ENCODE assay signal across 26 cellular contexts in genomic region chr9:93196095-93197055, GRCh38. TPM values are rescaled to one million over a fixed set of nuclear protein-coding genes. Genes with fewer than 3 reads are reported as not detected.
DNase-seq lines count a peak whose midpoint lies in the region; ATAC-seq, FAIRE-seq and TF ChIP-seq lines count a peak whose summit lies in the region.
"Had no signal": no experiment of that assay in that cellular context is flagged by ENCODE, and none has a peak within 500 bp of the region (broad histone marks: within the 10 kb centered on the region; RNA-seq: fewer than 3 reads in every experiment).

No MANE protein-coding gene starts in this region.

- TF ChIP-seq CTCF in H9 (conservative IDR thresholded peaks at IDR 0.05): no peak
- no peak for TF ChIP-seq CTCF in WTC11 (IDR thresholded peaks at IDR 0.05)
- no peak for TF ChIP-seq CTCF in kidney (IDR thresholded peaks at IDR 0.05; ENCODE audit: borderline replicate concordance, extremely low read depth, insufficient read depth)
- TF ChIP-seq CTCF in foreskin keratinocyte (conservative IDR thresholded peaks at IDR 0.05): no peak

- FAIRE-seq in kidney (lab: Jason Lieb, UNC) (no peak), GM19239 (lab: Jason Lieb, UNC) (no peak), HTR-8/SVneo (lab: Jason Lieb, UNC) (no peak)
- FAIRE-seq: bronchial epithelial cell had no signal

- H3K36me3 ChIP-seq in kidney (ENCODE audit: control insufficient read depth in 1 of 2, insufficient read depth in 2 of 2, low read length in 2 of 2): no peaks in the 10 kb centered on the region
- H3K36me3 ChIP-seq in rectal smooth muscle tissue (ENCODE audit: control insufficient read depth, insufficient read depth, low read length): no peaks in the 10 kb centered on the region
- H3K36me3 ChIP-seq: adrenal gland; BLaER1 treated with 17β-estradiol and CSF1 and Interleukin-3, amounts not matched to agents 10 nM and 100 nM; neutrophil; upper lobe of right lung had no signal

- CTCF ChIA-PET in WTC11 (lab: Charles Lee): interaction anchor here (0.5 to 5.3 kb wide), 2 partner anchors 42 to 253 kb away, joined by 3 to 29 read pairs; no protein-coding TSS in a partner anchor

- H3K23ac ChIP-seq in H9 (ENCODE audit: insufficient read length, low read depth, low read length): no peak overlapping the region

- ATAC-seq in WTC11: no peak
- no peak for ATAC-seq in foreskin keratinocyte
- ATAC-seq: activated CD8-positive, alpha-beta T cell treated with anti-CD3 and anti-CD28 coated beads for 36 hours; upper lobe of right lung had no signal

- H3K56ac ChIP-seq in H9 (ENCODE audit: insufficient read length, low read depth, low read length): no peak overlapping the region

- POLR2A ChIA-PET in WTC11 (lab: Charles Lee): interaction anchor here (0.7 kb wide), 1 partner anchor 28 kb away, joined by 8 read pairs; no protein-coding TSS in a partner anchor

- no peaks in the 10 kb centered on the region for H3K23me2 ChIP-seq in H9 (ENCODE audit: insufficient read length, low read depth, low read length, poor library complexity, severe bottlenecking)

- H3K14ac ChIP-seq in H9 (ENCODE audit: insufficient read depth, low read length): no peak overlapping the region

- no peak overlapping the region for H2BK15ac ChIP-seq in H9 (ENCODE audit: low read depth, low read length)

- H4K5ac ChIP-seq in H9 (ENCODE audit: insufficient read length, low read depth, low read length): no peak overlapping the region

- H3K27me3 ChIP-seq in H9 (ENCODE audit: insufficient read depth, low read length) (no peaks in the 10 kb centered on the region), rectal smooth muscle tissue (ENCODE audit: control insufficient read depth, insufficient read depth, low read length) (no peaks in the 10 kb centered on the region), foreskin keratinocyte (peaks cover 32% of the 10 kb centered on the region)
- H3K27me3 ChIP-seq: adrenal gland; BLaER1 treated with 17β-estradiol and CSF1 and Interleukin-3, amounts not matched to agents 10 nM and 100 nM; upper lobe of right lung had no signal

- H3K18ac ChIP-seq in H9 (ENCODE audit: insufficient read length, low read depth, low read length): no peak overlapping the region

- H3T11ph ChIP-seq in H9 (ENCODE audit: low read length): no peak overlapping the region

- intact Hi-C loops in kidney (cut with DNase I): no loop called here

- no peak overlapping the region for H3K4ac ChIP-seq in H9 (ENCODE audit: low read depth, low read length)

- no peak overlapping the region for H2BK5ac ChIP-seq in H9 (ENCODE audit: insufficient read length, low read length)

- H2BK20ac ChIP-seq in H9 (ENCODE audit: low read depth, low read length, poor library complexity, severe bottlenecking): no peak overlapping the region

- peaks cover 2 to 9% (median 5%) of the 10 kb centered on the region in 3 experiments; a peak in 4 of 7 replicates for H3K36me3 Mint-ChIP-seq in H9 (ENCODE audit: insufficient read depth in 1 of 3, low read depth in 3 of 3)
- no peaks in the 10 kb centered on the region for H3K36me3 Mint-ChIP-seq in WTC11

- H2AFZ ChIP-seq in H9 (ENCODE audit: low read length): no peak overlapping the region

- no CpG with 5 or more reads among the region's 9 CpGs for WGBS in H9 (ENCODE audit: extremely low coverage, insufficient read length, low lambda C conversion rate)

- no peak overlapping the region for H3K27ac ChIP-seq in H9 (ENCODE audit: insufficient read length, low read depth, low read length)
- no peak overlapping the region for H3K27ac ChIP-seq in kidney (ENCODE audit: low read depth in 2 of 2, low read length in 2 of 2)
- H3K27ac ChIP-seq in rectal smooth muscle tissue (ENCODE audit: low read depth, low read length): peak overlapping the region; percentile 42
- no peak overlapping the region for H3K27ac ChIP-seq in foreskin keratinocyte
- H3K27ac ChIP-seq: adrenal gland, neutrophil, upper lobe of right lung had no signal

- H3K9ac ChIP-seq in H9 (ENCODE audit: extremely low read depth, insufficient read length, low read length): no peak overlapping the region
- H3K9ac ChIP-seq in kidney (ENCODE audit: low read length in 2 of 2): no peak overlapping the region
- H3K9ac ChIP-seq in rectal smooth muscle tissue (ENCODE audit: low read length): no peak overlapping the region

- H4K8ac ChIP-seq in H9 (replicated peaks; ENCODE audit: insufficient read length, low read depth, low read length): no peak overlapping the region

- no peak overlapping the region for H3K4me3 ChIP-seq in kidney (ENCODE audit: low read length in 2 of 2)
- H3K4me3 ChIP-seq in rectal smooth muscle tissue (ENCODE audit: low read length): no peak overlapping the region
- H3K4me3 ChIP-seq: adrenal gland; BLaER1 treated with 17β-estradiol and CSF1 and Interleukin-3, amounts not matched to agents 10 nM and 100 nM; upper lobe of right lung had no signal

- no peak for DNase-seq in H9
- no peak for DNase-seq in WTC11 (ENCODE audit: low spot score)
- peak; percentile 52 for DNase-seq in kidney
- no peak for DNase-seq in GM19239 (ENCODE audit: insufficient read length, low spot score)
- DNase-seq in HTR-8/SVneo (ENCODE audit: insufficient read length, low spot score): no peak
- no peak for DNase-seq in NCI-H1694 treated with DMSO at 0.1 percent for 48 hours (lab: John Stamatoyannopoulos, UW)
- DNase-seq in foreskin keratinocyte: no peak
- DNase-seq: ACHN; activated CD4-positive, CD25-positive, alpha-beta regulatory T cell; activated CD8-positive, alpha-beta T cell treated with anti-CD3 and anti-CD28 coated beads for 36 hours; activated naive CD4-positive, alpha-beta T cell; H7; KBM-7; MM.1S; NCI-H1436; NCI-H524; T-helper 9 cell; upper lobe of right lung had no signal

- no peak overlapping the region for H4K91ac ChIP-seq in H9 (ENCODE audit: insufficient read length, low read depth, low read length)

- H3K9me3 ChIP-seq in H9 (ENCODE audit: control insufficient read depth, low read depth, low read length): no peaks in the 10 kb centered on the region
- no peaks in the 10 kb centered on the region for H3K9me3 ChIP-seq in kidney (ENCODE audit: control insufficient read depth in 1 of 2, low read length in 2 of 2)
- H3K9me3 ChIP-seq: adrenal gland, neutrophil, upper lobe of right lung had no signal

- H2AK5ac ChIP-seq in H9 (ENCODE audit: insufficient read length, low read length): no peak overlapping the region

- H3K27me3 Mint-ChIP-seq in H9 (ENCODE audit: low read depth): no peaks in the 10 kb centered on the region
- no peaks in the 10 kb centered on the region for H3K27me3 Mint-ChIP-seq in WTC11 (ENCODE audit: low read depth)
- H3K27me3 Mint-ChIP-seq: activated CD8-positive, alpha-beta T cell treated with anti-CD3 and anti-CD28 coated beads for 36 hours had no signal

- H3K9me3 Mint-ChIP-seq in H9: peaks cover 0 to 2% of the 10 kb centered on the region in 2 experiments; a peak in 1 of 5 replicates
- H3K9me3 Mint-ChIP-seq in WTC11: no peaks in the 10 kb centered on the region
- H3K9me3 Mint-ChIP-seq: activated CD8-positive, alpha-beta T cell treated with anti-CD3 and anti-CD28 coated beads for 36 hours; dendritic cell treated with granulocyte-macrophage colony-stimulating factor and Interleukin-4, amounts not matched to agents 40 ng/mL and 50 ng/mL, for 4 days had no signal

- no peak overlapping the region for H2BK120ac ChIP-seq in H9 (ENCODE audit: low read depth, low read length, poor library complexity, severe bottlenecking)

- H2BK12ac ChIP-seq in H9 (ENCODE audit: insufficient read length, low read depth, low read length): no peak overlapping the region

- no peaks in the 10 kb centered on the region; the same call in 1 of the 2 replicates for H3K79me2 ChIP-seq in H9 (ENCODE audit: insufficient read depth, low read length)

- H3K27ac Mint-ChIP-seq in H9 (peak overlapping the region in 2 of 3 experiments; percentile 17 to 73; a peak in 4 of 7 replicates), WTC11 (peak overlapping the region; percentile 71)
- H3K27ac Mint-ChIP-seq: activated CD8-positive, alpha-beta T cell treated with anti-CD3 and anti-CD28 coated beads for 36 hours; dendritic cell treated with granulocyte-macrophage colony-stimulating factor and Interleukin-4, amounts not matched to agents 40 ng/mL and 50 ng/mL, for 4 days had no signal

- peaks cover 2% of the 10 kb centered on the region for H4K20me1 ChIP-seq in H9 (ENCODE audit: control insufficient read depth, insufficient read depth, insufficient read length)

- peaks cover 3% of the 10 kb centered on the region for H3K79me1 ChIP-seq in H9 (ENCODE audit: insufficient read depth, low read depth, low read length, poor library complexity, severe bottlenecking)

- H3K4me2 ChIP-seq in H9 (ENCODE audit: insufficient read depth, insufficient read length, low read length): no peak overlapping the region

- H3K4me1 ChIP-seq in H9 (ENCODE audit: insufficient read depth, low read length): peaks cover 3% of the 10 kb centered on the region; the same call in 1 of the 2 replicates
- no peaks in the 10 kb centered on the region for H3K4me1 ChIP-seq in kidney (ENCODE audit: control insufficient read depth in 1 of 2, insufficient read depth in 1 of 2, low read depth in 1 of 2, low read length in 2 of 2)
- H3K4me1 ChIP-seq in rectal smooth muscle tissue (ENCODE audit: control insufficient read depth, insufficient read depth, low read length): peaks cover 33% of the 10 kb centered on the region
- no peaks in the 10 kb centered on the region for H3K4me1 ChIP-seq in foreskin keratinocyte
- H3K4me1 ChIP-seq: adrenal gland, upper lobe of right lung had no signal

- peaks cover 30 to 35% of the 10 kb centered on the region in 2 experiments for H3K4me1 Mint-ChIP-seq in H9
- peaks cover 42% of the 10 kb centered on the region for H3K4me1 Mint-ChIP-seq in WTC11

- H3K4me3 Mint-ChIP-seq in H9: no peak overlapping the region
- no peak overlapping the region for H3K4me3 Mint-ChIP-seq in WTC11
- H3K4me3 Mint-ChIP-seq: activated CD8-positive, alpha-beta T cell treated with anti-CD3 and anti-CD28 coated beads for 36 hours; dendritic cell treated with granulocyte-macrophage colony-stimulating factor and Interleukin-4, amounts not matched to agents 40 ng/mL and 50 ng/mL, for 4 days had no signal

TF ChIP-seq in WTC11, 78 proteins besides CTCF, POLR2A, EP300 and RAD21 (continues in another document):
- TF ChIP-seq IRF2 (CRISPR knock-in tag; IDR thresholded peaks at IDR 0.05; ENCODE audit: borderline replicate concordance, low read depth) (no peak), E2F4 (CRISPR knock-in tag; IDR thresholded peaks at IDR 0.05; ENCODE audit: borderline replicate concordance, low read depth) (no peak)

RNA-seq across cellular contexts. Expression of gene WNK2, which starts 12.4 kb away (rescaled TPM):
- total RNA-seq in H9 (2021): 69.4 and 70.5 TPM in 2 replicates
- total RNA-seq in WTC11 (2021): 113 to 121 TPM (median 120 TPM) in 3 replicates
- 4.8 TPM for total RNA-seq in kidney
- polyA plus RNA-seq in kidney (ENCODE audit: insufficient read depth, low read depth, low replicate concordance): 1.5 TPM
- total RNA-seq in foreskin keratinocyte: 0.04 and 0.14 TPM in 2 replicates
- 0.10 TPM in 1 of 2 replicates, not detected in the other for polyA plus RNA-seq in foreskin keratinocyte
- total RNA-seq: renal cortical epithelial cell, RPMI7951 had no signal

Comparison
In these comparisons a context has a peak if more than half of its experiments do, and no peak if none do; other contexts are left out.
1. RNA of gene WNK2, which starts 12.4 kb away (total RNA-seq): 113 to 121 TPM in WTC11 and 69.4 to 70.5 TPM in H9; 4.8 TPM in kidney (single experiment) and 0.04 to 0.14 TPM in foreskin keratinocyte; every median in the first group is over 10 times any median in the second.